In genomic region chr4:10157478-10158354, GRCh38 we compare ENCODE assay signal across 8 cellular contexts. TPM values are rescaled to one million over a fixed set of nuclear protein-coding genes. Genes with fewer than 3 reads are reported as not detected.
DNase-seq lines count a peak whose midpoint lies in the region; ATAC-seq and TF ChIP-seq lines count a peak whose summit lies in the region.

No MANE protein-coding gene starts in this region.

- ATAC-seq in GM18520 (IDR thresholded peaks at IDR 0.05; ENCODE audit: unreplicated experiment) (peak; percentile 42), HG03066 (IDR thresholded peaks at IDR 0.05; ENCODE audit: low read depth, unreplicated experiment) (peak; percentile 77)

- WGBS in testis, 2 donors, result 34 to 37% methylated on average over 4 to 9 of the region's 9 CpGs

- TF ChIP-seq POLR2A in testis (IDR thresholded peaks at IDR 0.05), result no peak

- no peak overlapping the region for H3K4me3 ChIP-seq in epithelial cell of proximal tubule (ENCODE audit: low read depth, low read length)
- H3K4me3 ChIP-seq in muscle layer of colon (ENCODE audit: low read depth in 1 of 2, low read length in 2 of 2), result no peak overlapping the region
- H3K4me3 ChIP-seq in testis, result no peak overlapping the region

- H3K4me1 ChIP-seq in muscle layer of colon (ENCODE audit: insufficient read depth, low read length) (peaks cover 13% of the 10 kb centered on the region), testis (no peaks in the 10 kb centered on the region)

- intact Hi-C loops in testis (cut with DNase I; ENCODE audit: low total_unique reads), result loop anchor here (5.0 kb wide), 1 partner anchor 245 kb away; no protein-coding TSS in a partner anchor

- no peak overlapping the region for H3K9ac ChIP-seq in muscle layer of colon (ENCODE audit: low read length)

- DNase-seq in Ammon's horn (ENCODE audit: low spot score), result peak; percentile 84
- peak; percentile 58 for DNase-seq in NCI-H2227 (lab: John Stamatoyannopoulos, UW; ENCODE audit: unreplicated experiment)
- peak; percentile 27 to 47 for DNase-seq in activated CD4-positive, alpha-beta T cell treated with anti-CD3 and anti-CD28 coated beads, Interleukin-2, amount 50 U/mL, for 48 hours
- peak; percentile 32 for DNase-seq in epithelial cell of proximal tubule (ENCODE audit: low read depth)
- DNase-seq in testis, result peak; percentile 70

- no peaks in the 10 kb centered on the region for H3K9me3 ChIP-seq in muscle layer of colon (ENCODE audit: low read length)
- no peaks in the 10 kb centered on the region for H3K9me3 ChIP-seq in testis

- TF ChIP-seq CTCF in epithelial cell of proximal tubule (conservative IDR thresholded peaks at IDR 0.05; ENCODE audit: low read depth, low read length) (peak; percentile 90), testis (IDR thresholded peaks at IDR 0.05) (peak; percentile 65 to 72 (median 70))

- H3K27ac ChIP-seq in muscle layer of colon (ENCODE audit: low read depth, low read length), result peak overlapping the region; percentile 54
- no peak overlapping the region for H3K27ac ChIP-seq in testis

- H3K27me3 ChIP-seq in muscle layer of colon (ENCODE audit: control insufficient read depth in 1 of 2, insufficient read depth in 2 of 2, low read length in 2 of 2) (no peaks in the 10 kb centered on the region), testis (no peaks in the 10 kb centered on the region)

- H3K36me3 ChIP-seq in muscle layer of colon (ENCODE audit: insufficient read depth, low read length), result no peaks in the 10 kb centered on the region
- no peaks in the 10 kb centered on the region for H3K36me3 ChIP-seq in testis (ENCODE audit: low read depth, missing control alignments)

RNA-seq across cellular contexts. Expression of gene WDR1, which starts 41.1 kb away (rescaled TPM):
- total RNA-seq in epithelial cell of proximal tubule, result 242 and 421 TPM in 2 replicates
- total RNA-seq in testis, result 100 to 1,000 TPM; 165 to 168 TPM
- 295 TPM for polyA plus RNA-seq in testis (ENCODE audit: insufficient read depth, low read depth, low replicate concordance)

Comparison
In these comparisons a context has a peak if more than half of its experiments do, and no peak if none do; other contexts are left out.
1. DNase-seq: peak in every context shown above with its lines; median percentile 84 in Ammon's horn; 70 in testis; 58 in NCI-H2227; 37 in activated CD4-positive, alpha-beta T cell treated with anti-CD3 and anti-CD28 coated beads, Interleukin-2, amount 50 U/mL, for 48 hours; 32 in epithelial cell of proximal tubule.